ENCODE assay signal across 1 cellular context in the genomic region with DNA sequence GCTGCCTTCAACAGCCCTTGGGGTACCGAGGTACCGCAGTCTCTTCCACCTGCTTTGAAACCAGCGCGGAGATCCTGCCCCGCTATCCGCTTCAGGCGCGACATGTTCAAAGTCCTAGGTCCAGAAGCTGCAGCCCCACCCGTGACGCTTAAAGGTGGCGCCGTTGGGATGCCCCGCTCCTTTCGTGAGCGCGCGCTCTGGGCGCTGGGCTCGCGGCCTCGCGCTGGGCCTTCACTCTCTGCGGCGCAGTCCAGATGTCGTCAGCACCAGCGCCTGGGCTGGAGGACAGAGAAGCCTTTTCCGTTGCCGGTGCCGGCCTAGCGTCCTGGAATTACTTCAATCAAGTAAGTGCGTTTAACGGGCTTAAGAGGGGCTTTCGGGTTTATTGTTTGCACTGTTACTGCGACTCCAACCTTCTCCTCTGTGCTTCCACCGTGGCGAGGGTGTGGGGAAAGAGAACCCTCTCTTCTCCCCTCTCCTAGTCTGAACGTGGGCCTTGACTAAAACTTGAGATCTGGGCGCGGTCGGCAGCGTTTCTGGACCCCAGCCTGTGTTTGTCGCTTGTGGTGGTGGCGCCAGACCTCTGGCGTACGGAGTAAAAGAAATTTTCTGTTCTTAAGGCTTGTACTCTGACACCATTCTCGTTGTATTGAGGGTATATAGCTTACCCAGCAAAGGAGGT.
A peak's percentile ranks its signal among the peaks of the same experiment; 100 is the strongest.
TF ChIP-seq lines count a peak whose summit lies in the region.

A gene (minus strand): TSS at position 143 of the 682 bp plus-strand sequence. CDS start 39 bp downstream, at position 104.

TF ChIP-seq in WTC11, 78 proteins besides CTCF, POLR2A, EP300 and RAD21 (continued from another document):
- TF ChIP-seq, protein P1, sequence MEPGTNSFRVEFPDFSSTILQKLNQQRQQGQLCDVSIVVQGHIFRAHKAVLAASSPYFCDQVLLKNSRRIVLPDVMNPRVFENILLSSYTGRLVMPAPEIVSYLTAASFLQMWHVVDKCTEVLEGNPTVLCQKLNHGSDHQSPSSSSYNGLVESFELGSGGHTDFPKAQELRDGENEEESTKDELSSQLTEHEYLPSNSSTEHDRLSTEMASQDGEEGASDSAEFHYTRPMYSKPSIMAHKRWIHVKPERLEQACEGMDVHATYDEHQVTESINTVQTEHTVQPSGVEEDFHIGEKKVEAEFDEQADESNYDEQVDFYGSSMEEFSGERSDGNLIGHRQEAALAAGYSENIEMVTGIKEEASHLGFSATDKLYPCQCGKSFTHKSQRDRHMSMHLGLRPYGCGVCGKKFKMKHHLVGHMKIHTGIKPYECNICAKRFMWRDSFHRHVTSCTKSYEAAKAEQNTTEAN (CRISPR knock-in tag; IDR thresholded peaks at IDR 0.05), result 0 out of 2 replicates have a peak, but pooled peaks have one; percentile 87
- TF ChIP-seq ZNF416 (CRISPR knock-in tag; IDR thresholded peaks at IDR 0.05), result no peak
- peak; percentile 94 for TF ChIP-seq CREB1 (CRISPR knock-in tag; IDR thresholded peaks at IDR 0.05)
- TF ChIP-seq NR2C2 (CRISPR knock-in tag; IDR thresholded peaks at IDR 0.05), result no peak
